ENCODE assay signal across 8 cellular contexts in genomic region chr13:77328819-77329132, GRCh38. TPM values are rescaled to one million over a fixed set of nuclear protein-coding genes. Genes with fewer than 3 reads are reported as not detected.
DNase-seq lines count a peak whose midpoint lies in the region; ATAC-seq, FAIRE-seq and TF ChIP-seq lines count a peak whose summit lies in the region.

No MANE protein-coding gene starts in this region.

- POLR2A ChIA-PET in endothelial cell of umbilical vein (lab: Charles Lee) = interaction anchor here (1.0 kb wide), 1 partner anchor 149 kb away, joined by 3 read pairs; no protein-coding TSS in a partner anchor

- no peaks in the 10 kb centered on the region for H3K27me3 ChIP-seq in GM06990 (replicated peaks; ENCODE audit: control insufficient read depth, insufficient read depth, low read length)
- no peaks in the 10 kb centered on the region for H3K27me3 ChIP-seq in MG63
- peaks cover 0 to under 1% of the 10 kb centered on the region in 2 experiments for H3K27me3 ChIP-seq in endothelial cell of umbilical vein (ENCODE audit: control insufficient read depth in 2 of 2, insufficient read depth in 2 of 2, low read length in 2 of 2)
- H3K27me3 ChIP-seq in sigmoid colon = no peaks in the 10 kb centered on the region

- TF ChIP-seq POLR2A in endothelial cell of umbilical vein (IDR thresholded peaks at IDR 0.05; ENCODE audit: low read depth, low read length) (no peak), sigmoid colon (IDR thresholded peaks at IDR 0.05) (no peak)

- no peaks in the 10 kb centered on the region for H3K36me3 ChIP-seq in GM06990 (ENCODE audit: control insufficient read depth, insufficient read depth, low read length)
- no peaks in the 10 kb centered on the region for H3K36me3 ChIP-seq in MG63
- H3K36me3 ChIP-seq in endothelial cell of umbilical vein (ENCODE audit: control insufficient read depth in 2 of 2, extremely low read depth in 1 of 2, insufficient read depth in 2 of 2, low read length in 2 of 2) = no peaks in the 10 kb centered on the region
- no peaks in the 10 kb centered on the region for H3K36me3 ChIP-seq in sigmoid colon

- 0 to 4% methylated on average over 4 of the region's 4 CpGs for WGBS in sigmoid colon, 2 donors

- DNase-seq in GM06990 (ENCODE audit: extremely low read depth, insufficient read length) (no peak), MG63 (no peak), endothelial cell of umbilical vein (ENCODE audit: low read depth, low spot score) (no peak), sigmoid colon (no peak), T-helper 9 cell (no peak), UCSD-AML1 (lab: John Stamatoyannopoulos, UW; ENCODE audit: unreplicated experiment) (no peak), G401 (ENCODE audit: low spot score) (no peak)

- peak overlapping the region; percentile 75 for H3K27ac ChIP-seq in endothelial cell of umbilical vein (ENCODE audit: insufficient read depth, low read depth, low read length)
- H3K27ac ChIP-seq in sigmoid colon = peak overlapping the region; percentile 83 to 93 (median 88)

- no peak for TF ChIP-seq EP300 in sigmoid colon (IDR thresholded peaks at IDR 0.05)

- H3K4me3 ChIP-seq in GM06990 (replicated peaks; ENCODE audit: low read depth, low read length) = peak overlapping the region; percentile 71
- peak overlapping the region; percentile 75 for H3K4me3 ChIP-seq in MG63
- H3K4me3 ChIP-seq in endothelial cell of umbilical vein (replicated peaks in 1 of 3; ENCODE audit: insufficient read depth in 1 of 3, low read depth in 1 of 3, low read length in 3 of 3) = peak overlapping the region; percentile 67 to 90 (median 69)
- H3K4me3 ChIP-seq in sigmoid colon = peak overlapping the region; percentile 66 to 87 (median 85)

- H3K9me3 ChIP-seq in MG63 (no peaks in the 10 kb centered on the region), endothelial cell of umbilical vein (replicated peaks; ENCODE audit: control insufficient read depth, insufficient read depth, low read length) (no peaks in the 10 kb centered on the region), sigmoid colon (no peaks in the 10 kb centered on the region)

- H3K4me2 ChIP-seq in endothelial cell of umbilical vein (ENCODE audit: insufficient read depth, low read length) = peak overlapping the region; percentile 98

- no TSS peak for BruUV-seq in endothelial cell of umbilical vein (replicated peaks; lab: Mats Ljungman, UMichigan)

- peaks cover 28% of the 10 kb centered on the region for H3K79me2 ChIP-seq in endothelial cell of umbilical vein (ENCODE audit: control insufficient read depth, insufficient read depth, low read length)

- in situ Hi-C loops in G401 (cut with HindIII; ENCODE audit: low sequenced_read_pairs) = no loop called here

- peak overlapping the region; percentile 95 for H2AFZ ChIP-seq in endothelial cell of umbilical vein (ENCODE audit: low read depth, low read length)

- H3K9me1 ChIP-seq in endothelial cell of umbilical vein (replicated peaks; ENCODE audit: control insufficient read depth, extremely low read depth, insufficient read depth, low read length) = no peaks in the 10 kb centered on the region

- intact Hi-C loops in endothelial cell of umbilical vein (cut with micrococcal nuclease) = loop anchor here (1.0 to 5.0 kb wide), 5 partner anchors 146 to 1791 kb away; partner anchors contain the start of genes COMMD6 and SLAIN1
- intact Hi-C loops in sigmoid colon (cut with DNase I) = loop anchor here (2.0 to 10.0 kb wide), 3 partner anchors 149 to 368 kb away; partner anchors contain the start of genes CLN5 and SLAIN1

- H3K9ac ChIP-seq in endothelial cell of umbilical vein (replicated peaks; ENCODE audit: extremely low read depth, insufficient read depth, low read length) = peak overlapping the region; percentile 25

- peaks cover 31% of the 10 kb centered on the region for H3K4me1 ChIP-seq in endothelial cell of umbilical vein (ENCODE audit: control insufficient read depth, extremely low read depth, insufficient read depth, low read length)
- peaks cover 3 to 43% (median 35%) of the 10 kb centered on the region in 4 donors for H3K4me1 ChIP-seq in sigmoid colon

- CTCF ChIA-PET in endothelial cell of umbilical vein (lab: Charles Lee) = interaction anchor here (0.8 to 3.7 kb wide), 3 partner anchors 12 to 164 kb away, joined by 3 to 27 read pairs (median 3); no protein-coding TSS in a partner anchor

- H4K20me1 ChIP-seq in endothelial cell of umbilical vein (replicated peaks; ENCODE audit: control insufficient read depth, extremely low read depth, insufficient read depth, low read length) = no peaks in the 10 kb centered on the region

- peak; percentile 4 for ATAC-seq in GM21737 (IDR thresholded peaks at IDR 0.05; ENCODE audit: unreplicated experiment)

- FAIRE-seq in endothelial cell of umbilical vein (lab: Jason Lieb, UNC) = no peak

- dilution Hi-C loops in endothelial cell of umbilical vein (cut with MboI; ENCODE audit: extremely low pct_ligation_motif_present, low sequenced_read_pairs) = no loop called here

- TF ChIP-seq CTCF in GM06990 (IDR thresholded peaks at IDR 0.05; ENCODE audit: insufficient read depth, low read length, poor library complexity, severe bottlenecking) = no peak
- no peak for TF ChIP-seq CTCF in endothelial cell of umbilical vein (IDR thresholded peaks at IDR 0.05; ENCODE audit: extremely low read depth in 1 of 2, insufficient read depth in 1 of 2, low read depth in 1 of 2, low read length in 2 of 2)
- TF ChIP-seq CTCF in sigmoid colon (IDR thresholded peaks at IDR 0.05) = no peak

TF ChIP-seq in endothelial cell of umbilical vein, 7 proteins besides CTCF, POLR2A, EP300 and RAD21:
- TF ChIP-seq GATA2 (IDR thresholded peaks at IDR 0.05; ENCODE audit: insufficient read depth, insufficient read length, low read depth, low read length) (no peak), FOS (IDR thresholded peaks at IDR 0.05; ENCODE audit: borderline replicate concordance, insufficient read depth, low read length) (no peak), EZH2 (IDR thresholded peaks at IDR 0.05; ENCODE audit: borderline replicate concordance, low read depth, low read length, severe bottlenecking) (no peak), JUN (IDR thresholded peaks at IDR 0.05; ENCODE audit: borderline replicate concordance, insufficient read depth, insufficient read length, low read depth) (no peak)

RNA-seq across cellular contexts. Expression of gene MYCBP2, which starts 1.9 kb away (rescaled TPM):
- 3.8 and 20.5 TPM in 2 replicates for total RNA-seq in MG63 (2014; rRNA removed; shearing (Covaris generic); ENCODE audit: low replicate concordance)
- total RNA-seq in endothelial cell of umbilical vein (85.8 and 89.8 TPM in 2 replicates), sigmoid colon (100 to 1,000 TPM in 2 of 4 donors, 10 to 100 TPM in 2; 93.5 to 130 (median 100) TPM)
- polyA plus RNA-seq in endothelial cell of umbilical vein (26.0 and 30.5 TPM in 2 replicates), sigmoid colon (10 to 100 TPM in 1 of 3 donors, 1 to 10 TPM in 2; 3.7 to 36.7 (median 7.2) TPM)
- 37.5 and 38.7 TPM in 2 replicates for polyA plus RNA-seq in endothelial cell of umbilical vein (2011; cell fraction: cytosol; rRNA removed)
- 87.7 and 93.7 TPM in 2 replicates for polyA plus RNA-seq in endothelial cell of umbilical vein (2011; cell fraction: nucleus; rRNA removed)
- 49.8 and 57.9 TPM in 2 replicates for polyA plus RNA-seq in endothelial cell of umbilical vein (2012)
- 141 and 157 TPM in 2 replicates for polyA minus RNA-seq in endothelial cell of umbilical vein
- polyA minus RNA-seq in endothelial cell of umbilical vein (2011; cell fraction: cytosol; rRNA and poly(A)+ RNA removed) = 45.7 TPM
- polyA minus RNA-seq in endothelial cell of umbilical vein (2011; cell fraction: nucleus; rRNA and poly(A)+ RNA removed) = 238 and 307 TPM in 2 replicates
- 7.9 and 9.2 TPM in 2 replicates for total RNA-seq in G401 (2014; rRNA removed; shearing (Covaris generic))
